In the genomic region with DNA sequence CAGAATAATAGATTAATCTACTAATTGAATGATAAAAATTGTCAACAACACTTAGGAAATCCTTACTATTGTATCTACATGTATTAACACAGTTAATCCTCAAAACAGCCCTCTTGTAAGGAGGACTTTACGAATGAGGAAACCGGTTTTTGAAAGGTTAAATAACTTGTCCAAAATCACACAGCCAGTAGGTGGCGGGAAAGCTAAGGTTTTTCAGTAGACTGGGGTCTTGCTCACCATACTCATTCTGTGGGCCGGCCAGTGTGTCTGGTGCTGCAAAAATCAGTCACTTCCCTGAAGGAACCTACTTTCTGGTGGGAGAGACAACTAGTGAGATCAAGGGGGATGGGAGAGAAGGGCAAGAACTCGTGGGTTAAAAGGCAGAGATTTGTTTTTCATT, we compare ENCODE assay signal across 1 cellular context.
TF ChIP-seq lines count a peak whose summit lies in the region.

No MANE protein-coding gene starts in this region.

TF ChIP-seq in endothelial cell of umbilical vein, 7 proteins besides CTCF, POLR2A, EP300 and RAD21:
- TF ChIP-seq POLR2AphosphoS5 (IDR thresholded peaks at IDR 0.05; ENCODE audit: insufficient read depth, low read depth, low read length) (no peak), EZH2 (IDR thresholded peaks at IDR 0.05; ENCODE audit: borderline replicate concordance, low read depth, low read length, severe bottlenecking) (no peak), FOS (IDR thresholded peaks at IDR 0.05; ENCODE audit: borderline replicate concordance, insufficient read depth, low read length) (no peak), GATA2 (IDR thresholded peaks at IDR 0.05; ENCODE audit: insufficient read depth, insufficient read length, low read depth, low read length) (no peak), MYC (IDR thresholded peaks at IDR 0.05; ENCODE audit: low read depth, low read length) (no peak), JUN (IDR thresholded peaks at IDR 0.05; ENCODE audit: borderline replicate concordance, insufficient read depth, insufficient read length, low read depth) (no peak)
- TF ChIP-seq, protein P1, sequence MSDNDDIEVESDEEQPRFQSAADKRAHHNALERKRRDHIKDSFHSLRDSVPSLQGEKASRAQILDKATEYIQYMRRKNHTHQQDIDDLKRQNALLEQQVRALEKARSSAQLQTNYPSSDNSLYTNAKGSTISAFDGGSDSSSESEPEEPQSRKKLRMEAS (IDR thresholded peaks at IDR 0.05; ENCODE audit: insufficient read depth, insufficient read length) = no peak
